ENCODE assay signal across 14 cellular contexts in genomic region chr12:15928345-15928744, GRCh38. TPM values are rescaled to one million over a fixed set of nuclear protein-coding genes. Genes with fewer than 3 reads are reported as not detected.
DNase-seq lines count a peak whose midpoint lies in the region; ATAC-seq, FAIRE-seq and TF ChIP-seq lines count a peak whose summit lies in the region.
"Had no signal": no experiment of that assay in that cellular context is flagged by ENCODE, and none has a peak within 500 bp of the region (broad histone marks: within the 10 kb centered on the region; RNA-seq: fewer than 3 reads in every experiment).

No MANE protein-coding gene starts in this region.

- no peak overlapping the region for H2BK15ac ChIP-seq in mesendoderm (replicated peaks; ENCODE audit: low read depth)

- no peaks in the 10 kb centered on the region for H3K36me3 ChIP-seq in mesendoderm (ENCODE audit: control insufficient read depth, insufficient read depth, low read length)

- no peak overlapping the region for H3K27ac ChIP-seq in mesendoderm (ENCODE audit: low read depth, low read length)

- H2AK5ac ChIP-seq in mesendoderm (ENCODE audit: low read length), result no peak overlapping the region

- no CpG with 5 or more reads among the region's 2 CpGs for WGBS in mesendoderm (ENCODE audit: extremely low coverage, insufficient coverage, low lambda C conversion rate)

- no peak overlapping the region for H3K4me2 ChIP-seq in mesendoderm (ENCODE audit: low read length)

- no peaks in the 10 kb centered on the region for H3K27me3 ChIP-seq in mesendoderm (ENCODE audit: insufficient read depth, low read length, poor library complexity)

- TF ChIP-seq CTCF in AG10803 (conservative IDR thresholded peaks at IDR 0.05; ENCODE audit: low read length), result no peak
- no peak for TF ChIP-seq CTCF in chondrocyte (IDR thresholded peaks at IDR 0.05)

- no peaks in the 10 kb centered on the region for H3K9me3 Mint-ChIP-seq in chondrocyte (ENCODE audit: low read depth)
- H3K9me3 Mint-ChIP-seq: activated T-cell treated with anti-CD3 and anti-CD28 coated beads, Interleukin-2, amount 50 U/mL, for 72 hours; CD4-positive, alpha-beta T cell had no signal

- H3K4me3 ChIP-seq in AG10803 (ENCODE audit: low read length) (no peak overlapping the region), mesendoderm (ENCODE audit: low read length) (no peak overlapping the region)

- H2BK120ac ChIP-seq in mesendoderm (ENCODE audit: low read depth, low read length), result no peak overlapping the region

- no peak for ATAC-seq in GM21423 (IDR thresholded peaks at IDR 0.05; ENCODE audit: unreplicated experiment)
- ATAC-seq in GM21529 (IDR thresholded peaks at IDR 0.05; ENCODE audit: unreplicated experiment), result no peak
- ATAC-seq: activated T-cell treated with anti-CD3 and anti-CD28 coated beads, Interleukin-2, amount 50 U/mL, for 72 hours had no signal

- H4K8ac ChIP-seq in mesendoderm (ENCODE audit: low read depth, low read length), result no peak overlapping the region

- no peak overlapping the region for H3K23ac ChIP-seq in mesendoderm (ENCODE audit: low read length)

- no peaks in the 10 kb centered on the region for H3K36me3 Mint-ChIP-seq in chondrocyte (ENCODE audit: low read depth)

- no peak overlapping the region for H3K9ac ChIP-seq in mesendoderm (ENCODE audit: low read length)

- H3K4me1 Mint-ChIP-seq in chondrocyte (ENCODE audit: low read depth), result peaks cover 48% of the 10 kb centered on the region

- no peak overlapping the region for H4K5ac ChIP-seq in mesendoderm (ENCODE audit: low read length)

- no peak overlapping the region for H3K4ac ChIP-seq in mesendoderm (ENCODE audit: low read depth, low read length)

- H3K79me2 ChIP-seq in mesendoderm (ENCODE audit: control insufficient read depth, insufficient read depth, low read length), result no peaks in the 10 kb centered on the region

- peak; percentile 85 for DNase-seq in AG10803 (ENCODE audit: low read depth)
- no peak for DNase-seq in chondrocyte (ENCODE audit: low spot score)
- DNase-seq in mesendoderm, result peak; percentile 68
- no peak for DNase-seq in effector CD8-positive, alpha-beta T cell (lab: John Stamatoyannopoulos, UW)
- DNase-seq in frontal cortex (ENCODE audit: low spot score in 2 of 2), result no peak
- DNase-seq: activated T-cell treated with anti-CD3 and anti-CD28 coated beads, Interleukin-2, amount 50 U/mL, for 72 hours; CD4-positive, alpha-beta T cell; MM.1S; NCI-H82 had no signal

- no peaks in the 10 kb centered on the region for H3K79me1 ChIP-seq in mesendoderm (ENCODE audit: low read length)

- H3K4me1 ChIP-seq in mesendoderm (ENCODE audit: control insufficient read depth, low read depth, low read length), result peaks cover 5% of the 10 kb centered on the region

- H3K27me3 Mint-ChIP-seq in chondrocyte (ENCODE audit: low read depth), result no peaks in the 10 kb centered on the region
- H3K27me3 Mint-ChIP-seq: CD4-positive, alpha-beta T cell had no signal

- H3K4me3 Mint-ChIP-seq in chondrocyte (ENCODE audit: unreplicated experiment), result peak overlapping the region; percentile 11
- H3K4me3 Mint-ChIP-seq: activated T-cell treated with anti-CD3 and anti-CD28 coated beads, Interleukin-2, amount 50 U/mL, for 72 hours; CD4-positive, alpha-beta T cell had no signal

- no peak for TF ChIP-seq RAD21 in Ishikawa (IDR thresholded peaks at IDR 0.05; ENCODE audit: low read depth)

- H3K27ac Mint-ChIP-seq in chondrocyte (ENCODE audit: unreplicated experiment), result peak overlapping the region; percentile 65
- H3K27ac Mint-ChIP-seq: activated T-cell treated with anti-CD3 and anti-CD28 coated beads, Interleukin-2, amount 50 U/mL, for 72 hours; CD4-positive, alpha-beta T cell had no signal

- H2BK5ac ChIP-seq in mesendoderm (ENCODE audit: low read length), result no peak overlapping the region

- TF ChIP-seq EP300 in Ishikawa (IDR thresholded peaks at IDR 0.05; ENCODE audit: borderline replicate concordance), result no peak

- no peak overlapping the region for H3K56ac ChIP-seq in mesendoderm (ENCODE audit: low read length)

- no peak for FAIRE-seq in frontal cortex (lab: Jason Lieb, UNC)
- FAIRE-seq: GM12891, kidney had no signal

- peak overlapping the region; percentile 82 for H3K18ac ChIP-seq in mesendoderm (ENCODE audit: low read length)

TF ChIP-seq in Ishikawa, 13 proteins besides CTCF, POLR2A, EP300 and RAD21:
- TF ChIP-seq TEAD4 (IDR thresholded peaks at IDR 0.05) (0 out of 2 replicates have a peak, but pooled peaks have one; percentile 5), USF1 (IDR thresholded peaks at IDR 0.05) (no peak), NFIC (IDR thresholded peaks at IDR 0.05) (no peak)

RNA-seq across cellular contexts. Expression of gene DERA, which starts 17.2 kb away (rescaled TPM):
- total RNA-seq in chondrocyte (15.5 to 26.2 TPM (median 16.0 TPM) in 3 replicates), frontal cortex (22.4 TPM)
- polyA plus RNA-seq in mesendoderm (2013, experiment 1 of 2), result 10.9 TPM
- polyA plus RNA-seq in mesendoderm (2013, experiment 2 of 2), result 11.4 TPM

RNA-seq across cellular contexts. Expression of gene STRAP, which starts 46.2 kb away (rescaled TPM):
- total RNA-seq in chondrocyte, result 153 to 172 TPM (median 154 TPM) in 3 replicates
- polyA plus RNA-seq in mesendoderm (2013, experiment 1 of 2), result 286 TPM
- 280 TPM for polyA plus RNA-seq in mesendoderm (2013, experiment 2 of 2)
- 74.2 TPM for total RNA-seq in frontal cortex

Comparison
In these comparisons a context has a peak if more than half of its experiments do, and no peak if none do; other contexts are left out.
1. DNase-seq: peak in AG10803 (single experiment) and mesendoderm (single experiment); none in chondrocyte (single experiment), effector CD8-positive, alpha-beta T cell (single experiment) and frontal cortex (0 of 2).